ENCODE assay signal across 9 cellular contexts in genomic region chr10:59362991-59363390, GRCh38. TPM values are rescaled to one million over a fixed set of nuclear protein-coding genes. Genes with fewer than 3 reads are reported as not detected.
DNase-seq lines count a peak whose midpoint lies in the region; ATAC-seq, FAIRE-seq and TF ChIP-seq lines count a peak whose summit lies in the region.
"Had no signal": no experiment of that assay in that cellular context is flagged by ENCODE, and none has a peak within 500 bp of the region (broad histone marks: within the 10 kb centered on the region; RNA-seq: fewer than 3 reads in every experiment).

No MANE protein-coding gene starts in this region.

- DNase-seq in NCI-H187 (lab: John Stamatoyannopoulos, UW) (peak; percentile 14 to 35), NCI-H187 treated with DMSO at 0.1 percent for 48 hours (lab: John Stamatoyannopoulos, UW) (no peak), NCI-H526 (lab: John Stamatoyannopoulos, UW) (peak; percentile 86 to 90), cerebellum (ENCODE audit: low spot score) (peak; percentile 41), kidney epithelial cell (ENCODE audit: low read depth) (no peak), spleen (no peak), RCC 7860 (ENCODE audit: low spot score) (no peak)

- peaks cover 0 to 46% (median 17%) of the 10 kb centered on the region in 6 donors for H3K4me1 ChIP-seq in spleen

- intact Hi-C loops in spleen (cut with DNase I; ENCODE audit: low total_unique reads), result no loop called here

- no peaks in the 10 kb centered on the region for H3K9me3 ChIP-seq in spleen

- no peak for TF ChIP-seq POLR2A in spleen (IDR thresholded peaks at IDR 0.05)

- no peak for FAIRE-seq in RCC 7860 (lab: Jason Lieb, UNC)

- 2 to 8% (median 5%) methylated on average over 10 of the region's 10 CpGs for WGBS in spleen, 5 donors

- H3K4me3 ChIP-seq in kidney epithelial cell (ENCODE audit: low read depth, low read length) (peak overlapping the region; percentile 44), spleen (peak overlapping the region; percentile 4 to 66 (median 38))

- H3K27ac ChIP-seq in spleen, result peak overlapping the region in 7 of 8 donors; percentile 64 to 81 (median 72)

- H3K27me3 ChIP-seq in kidney epithelial cell (ENCODE audit: control insufficient read depth, insufficient read depth, low read length) (no peaks in the 10 kb centered on the region), spleen (replicated peaks in 1 of 7) (peaks cover 0 to 24% (median 0%) of the 10 kb centered on the region in 7 donors)

- no peak for ATAC-seq in HG03135 (IDR thresholded peaks at IDR 0.05; ENCODE audit: unreplicated experiment)

- H3K36me3 ChIP-seq in kidney epithelial cell (ENCODE audit: control insufficient read depth, insufficient read depth, low read length) (no peaks in the 10 kb centered on the region), spleen (no peaks in the 10 kb centered on the region)

- TF ChIP-seq CTCF in kidney epithelial cell (IDR thresholded peaks at IDR 0.05; ENCODE audit: insufficient read depth, low read length, poor library complexity, severe bottlenecking), result no peak
- TF ChIP-seq CTCF in spleen (IDR thresholded peaks at IDR 0.05 in 8 of 11, conservative IDR thresholded peaks at IDR 0.05 in 3 of 11), result no peak

RNA-seq across cellular contexts. Expression of gene FAM13C, which starts 0.6 kb away (rescaled TPM):
- total RNA-seq in cerebellum (66.1 TPM), kidney epithelial cell (0.21 TPM in 1 of 2 replicates, not detected in the other), spleen (10 to 100 TPM in 4 of 7 donors, 1 to 10 TPM in 3; 7.3 to 19.7 (median 13.9) TPM)
- 1 to 10 TPM; 1.5 to 1.8 (median 1.7) TPM for polyA plus RNA-seq in spleen
- polyA plus RNA-seq: BJ had no signal

Comparison
In these comparisons a context has a peak if more than half of its experiments do, and no peak if none do; other contexts are left out.
1. DNase-seq: peak in NCI-H187 (2 of 2), NCI-H526 (2 of 2) and cerebellum (single experiment); none in NCI-H187 treated with DMSO at 0.1 percent for 48 hours (single experiment), kidney epithelial cell (single experiment), spleen (single experiment) and RCC 7860 (single experiment).